ENCODE assay signal across 9 cellular contexts in genomic region chr15:68186671-68187397, GRCh38. TPM values are rescaled to one million over a fixed set of nuclear protein-coding genes. Genes with fewer than 3 reads are reported as not detected.
A peak's percentile ranks its signal among the peaks of the same experiment; 100 is the strongest.
DNase-seq lines count a peak whose midpoint lies in the region; ATAC-seq and TF ChIP-seq lines count a peak whose summit lies in the region.
"Had no signal": no experiment of that assay in that cellular context is flagged by ENCODE, and none has a peak within 500 bp of the region (broad histone marks: within the 10 kb centered on the region; RNA-seq: fewer than 3 reads in every experiment).

No MANE protein-coding gene starts in this region.

- H4K20me1 ChIP-seq in GM23248 (ENCODE audit: insufficient read depth): no peaks in the 10 kb centered on the region

- no peak overlapping the region for H3K27ac Mint-ChIP-seq in mesothelial cell of epicardium

- no peaks in the 10 kb centered on the region for H3K9me3 ChIP-seq in GM23248 (ENCODE audit: low read depth)
- H3K9me3 ChIP-seq in adipocyte (ENCODE audit: control insufficient read depth, low read length): no peaks in the 10 kb centered on the region
- no peaks in the 10 kb centered on the region for H3K9me3 ChIP-seq in Peyer's patch

- H3K27me3 ChIP-seq in GM23248 (replicated peaks; ENCODE audit: insufficient read depth) (no peaks in the 10 kb centered on the region), adipocyte (replicated peaks; ENCODE audit: control insufficient read depth, insufficient read depth, low read length) (no peaks in the 10 kb centered on the region), Peyer's patch (no peaks in the 10 kb centered on the region)

- H3K27ac ChIP-seq in GM23248: peak overlapping the region; percentile 51
- H3K27ac ChIP-seq in Peyer's patch: peak overlapping the region in 1 of 4 donors; percentile 57

- TF ChIP-seq CTCF in mesothelial cell of epicardium (IDR thresholded peaks at IDR 0.05; ENCODE audit: unreplicated experiment) (no peak), Peyer's patch (IDR thresholded peaks at IDR 0.05) (no peak)

- no peak for TF ChIP-seq POLR2A in Peyer's patch (IDR thresholded peaks at IDR 0.05)

- in situ Hi-C loops in GM23248 (cut with MboI): no loop called here

- no peak overlapping the region for H2AFZ ChIP-seq in GM23248

- H3K9ac ChIP-seq in GM23248: peak overlapping the region; percentile 28; the same call in 1 of the 2 replicates
- H3K9ac ChIP-seq in adipocyte (ENCODE audit: low read length): peak overlapping the region; percentile 75

- peaks cover 41% of the 10 kb centered on the region for H3K36me3 Mint-ChIP-seq in mesothelial cell of epicardium

- ATAC-seq in HG02588 (IDR thresholded peaks at IDR 0.05; ENCODE audit: unreplicated experiment): no peak

- no peaks in the 10 kb centered on the region for H3K79me2 ChIP-seq in GM23248 (ENCODE audit: insufficient read depth)

- H3K4me1 Mint-ChIP-seq in mesothelial cell of epicardium: peaks cover 30% of the 10 kb centered on the region

- 98% methylated on average over 5 of the region's 5 CpGs for WGBS in GM23248 (ENCODE audit: low coverage in 1 of 2, low lambda C conversion rate in 2 of 2, missing lambda C conversion rate in 2 of 2), 2 experiments

- H3K4me2 ChIP-seq in GM23248 (ENCODE audit: unreplicated experiment): peak overlapping the region; percentile 27

- DNase-seq in GM23248 (peak; percentile 84), adipocyte (ENCODE audit: low read depth) (peak; percentile 77), fibroblast of the conjunctiva (ENCODE audit: low read depth) (peak; percentile 82), smooth muscle cell of the brain vasculature (ENCODE audit: low read depth, low spot score) (peak; percentile 41), NCI-H1436 (lab: John Stamatoyannopoulos, UW) (no peak), mesothelial cell of epicardium (ENCODE audit: low spot score in 2 of 2, unreplicated experiment in 2 of 2) (no peak), Peyer's patch (no peak)
- DNase-seq: activated T-cell treated with anti-CD3 and anti-CD28 coated beads, Interleukin-2, amount 50 U/mL, for 48 hours had no signal

- no peaks in the 10 kb centered on the region for H3K9me2 ChIP-seq in GM23248 (ENCODE audit: insufficient read depth)

- no peaks in the 10 kb centered on the region for H3K27me3 Mint-ChIP-seq in mesothelial cell of epicardium (ENCODE audit: low read depth)

- H3K4me3 ChIP-seq in GM23248 (no peak overlapping the region), adipocyte (ENCODE audit: low read length) (peak overlapping the region; percentile 70), Peyer's patch (no peak overlapping the region)

- H3K9me3 Mint-ChIP-seq in mesothelial cell of epicardium: no peaks in the 10 kb centered on the region

- no peak overlapping the region for H3K4me3 Mint-ChIP-seq in mesothelial cell of epicardium

- H3K4me1 ChIP-seq in GM23248 (ENCODE audit: insufficient read depth): peaks cover 18% of the 10 kb centered on the region
- H3K4me1 ChIP-seq in adipocyte (ENCODE audit: control insufficient read depth, insufficient read depth, low read length): peaks cover 47% of the 10 kb centered on the region
- peaks cover 0 to 9% (median 0%) of the 10 kb centered on the region in 4 donors for H3K4me1 ChIP-seq in Peyer's patch

- H3K36me3 ChIP-seq in GM23248 (ENCODE audit: low read depth) (peaks cover 45% of the 10 kb centered on the region), adipocyte (ENCODE audit: control insufficient read depth, insufficient read depth, low read length, severe bottlenecking) (peaks cover 48% of the 10 kb centered on the region), Peyer's patch (peaks cover 0 to 54% (median 0%) of the 10 kb centered on the region in 3 donors)

- H3F3A ChIP-seq in GM23248 (ENCODE audit: insufficient read depth): peaks cover 34% of the 10 kb centered on the region

RNA-seq across cellular contexts. Expression of gene CALML4, which starts 18.3 kb away (rescaled TPM):
- 0.51 and 2.4 TPM in 2 replicates for total RNA-seq in GM23248 (2014; rRNA removed; shearing (Covaris generic))
- polyA plus RNA-seq in GM23248 (2016; fragmentation: Nextera tagmentation; extraction: Ambion mirVana): 0.54 and 1.1 TPM in 2 replicates
- total RNA-seq in mesothelial cell of epicardium (8.3 to 10.2 TPM (median 8.4 TPM) in 3 replicates), Peyer's patch (100 to 1,000 TPM in 3 of 4 donors, 10 to 100 TPM in 1; 57.8 to 153 (median 126) TPM)

RNA-seq across cellular contexts. Expression of gene CLN6, which starts 42.7 kb away (rescaled TPM):
- total RNA-seq in GM23248 (2014; rRNA removed; shearing (Covaris generic)): 12.3 and 17.4 TPM in 2 replicates
- polyA plus RNA-seq in GM23248 (2016; fragmentation: Nextera tagmentation; extraction: Ambion mirVana): 3.8 TPM in 2 replicates
- total RNA-seq in mesothelial cell of epicardium (35.1 to 35.8 TPM (median 35.3 TPM) in 3 replicates), Peyer's patch (10 to 100 TPM; 19.0 to 38.0 (median 23.0) TPM)

Comparison
In these comparisons a context has a peak if more than half of its experiments do, and no peak if none do; other contexts are left out.
1. DNase-seq: peak in GM23248 (single experiment), adipocyte (single experiment), fibroblast of the conjunctiva (single experiment) and smooth muscle cell of the brain vasculature (single experiment); none in NCI-H1436 (single experiment), mesothelial cell of epicardium (0 of 2) and Peyer's patch (0 of 3).